In the genomic region with DNA sequence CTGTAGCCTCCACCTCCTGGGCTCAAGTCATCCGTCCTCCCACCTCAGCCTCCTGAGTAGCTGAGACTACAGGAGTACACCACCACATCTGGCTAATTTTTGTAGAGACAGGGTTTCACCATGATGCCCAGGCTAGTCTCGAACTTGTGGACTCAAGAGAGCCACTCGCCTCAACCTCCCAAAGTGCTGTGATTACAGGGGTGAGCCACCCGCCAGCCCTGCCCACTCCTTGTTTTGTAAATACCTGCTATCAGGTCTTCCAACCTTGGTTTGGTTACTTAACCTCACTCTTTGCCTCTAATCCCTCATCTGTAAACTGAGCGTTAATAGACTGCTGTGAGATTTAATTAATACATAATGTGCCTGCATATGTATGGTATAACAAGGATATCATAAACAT, we compare ENCODE assay signal across 8 cellular contexts. TPM values are rescaled to one million over a fixed set of nuclear protein-coding genes. Genes with fewer than 3 reads are reported as not detected.
DNase-seq lines count a peak whose midpoint lies in the region; ATAC-seq, FAIRE-seq and TF ChIP-seq lines count a peak whose summit lies in the region.

No MANE protein-coding gene starts in this region.

- H3K36me3 ChIP-seq in SK-N-MC (ENCODE audit: insufficient read depth, low read length): no peaks in the 10 kb centered on the region
- no peaks in the 10 kb centered on the region for H3K36me3 ChIP-seq in rectal smooth muscle tissue (ENCODE audit: control insufficient read depth, insufficient read depth, low read length)

- no peaks in the 10 kb centered on the region for H3K9me3 ChIP-seq in SK-N-MC (ENCODE audit: low read depth, low read length)

- H3K27ac ChIP-seq in SK-N-MC (no peak overlapping the region), epithelial cell of prostate (peak overlapping the region; percentile 94), rectal smooth muscle tissue (ENCODE audit: low read depth, low read length) (no peak overlapping the region)

- H3K9ac ChIP-seq in SK-N-MC (ENCODE audit: insufficient read length) (no peak overlapping the region), rectal smooth muscle tissue (ENCODE audit: low read length) (no peak overlapping the region)

- no peaks in the 10 kb centered on the region for H3K27me3 ChIP-seq in rectal smooth muscle tissue (ENCODE audit: control insufficient read depth, insufficient read depth, low read length)

- TF ChIP-seq POLR2A in GM12891 (IDR thresholded peaks at IDR 0.05; ENCODE audit: low read depth, low read length): no peak

- FAIRE-seq in GM12891 (lab: Jason Lieb, UNC): peak; percentile 13

- no peak for ATAC-seq in GM21619 (IDR thresholded peaks at IDR 0.05; ENCODE audit: unreplicated experiment)

- no peaks in the 10 kb centered on the region for H3K4me1 ChIP-seq in rectal smooth muscle tissue (ENCODE audit: control insufficient read depth, insufficient read depth, low read length)

- DNase-seq in GM12891 (ENCODE audit: insufficient read length, low spot score) (no peak), SK-N-MC (ENCODE audit: low read depth, low spot score) (no peak), epithelial cell of prostate (ENCODE audit: low read depth, low spot score) (no peak), NCI-H2171 treated with DMSO at 0.1 percent for 48 hours (lab: John Stamatoyannopoulos, UW) (no peak), foreskin melanocyte (no peak)
- DNase-seq in stimulated activated naive CD4-positive, alpha-beta T cell (lab: John Stamatoyannopoulos, UW): no peak

- peak overlapping the region; percentile 76 for H3K4me3 ChIP-seq in SK-N-MC
- H3K4me3 ChIP-seq in rectal smooth muscle tissue (ENCODE audit: low read length): peak overlapping the region; percentile 63

TF ChIP-seq in GM12891, 5 proteins besides CTCF, POLR2A, EP300 and RAD21:
- TF ChIP-seq POU2F2 (IDR thresholded peaks at IDR 0.05; ENCODE audit: low read depth, low read length): no peak
- no peak for TF ChIP-seq PAX5 (IDR thresholded peaks at IDR 0.05; ENCODE audit: insufficient read depth, low read length, severe bottlenecking)
- no peak for TF ChIP-seq TAF1 (IDR thresholded peaks at IDR 0.05; ENCODE audit: low read depth, low read length)
- no peak for TF ChIP-seq SPI1 (IDR thresholded peaks at IDR 0.05; ENCODE audit: low read depth, low read length)
- no peak for TF ChIP-seq POLR2AphosphoS5 (IDR thresholded peaks at IDR 0.05; ENCODE audit: low read depth, low read length)

RNA-seq across cellular contexts. Expression of a gene that starts 0.8 kb away (rescaled TPM):
- polyA plus RNA-seq in GM12891 (2012; ENCODE audit: low read depth, missing spikeins): 0.76 TPM

RNA-seq across cellular contexts. Expression of a gene that starts 0.9 kb away (rescaled TPM):
- polyA plus RNA-seq in GM12891 (2012; ENCODE audit: low read depth, missing spikeins): 1.7 TPM
